Comparison of ENCODE assay signal across 8 cellular contexts in genomic region chr13:113393226-113393571, GRCh38. TPM values are rescaled to one million over a fixed set of nuclear protein-coding genes. Genes with fewer than 3 reads are reported as not detected.
DNase-seq lines count a peak whose midpoint lies in the region; ATAC-seq lines count a peak whose summit lies in the region.

No MANE protein-coding gene starts in this region.

- H3K27ac ChIP-seq in subcutaneous abdominal adipose tissue (ENCODE audit: low read depth, low read length): no peak overlapping the region

- H3K4me3 ChIP-seq in iPS-11a (ENCODE audit: low read depth, low read length): peak overlapping the region; percentile 42
- H3K4me3 ChIP-seq in subcutaneous abdominal adipose tissue (ENCODE audit: low read depth in 1 of 5, low read length in 5 of 5): peak overlapping the region; percentile 70 to 93 (median 80)

- ATAC-seq in GM21528 (IDR thresholded peaks at IDR 0.05; ENCODE audit: low FRiP score, unreplicated experiment): no peak

- peaks cover 0 to 13% (median 11%) of the 10 kb centered on the region in 5 donors for H3K4me1 ChIP-seq in subcutaneous abdominal adipose tissue (ENCODE audit: control insufficient read depth in 5 of 5, insufficient read depth in 5 of 5, low read length in 5 of 5)

- peak overlapping the region; percentile 66 for H3K27ac Mint-ChIP-seq in activated T-helper 1 cell treated with anti-CD3 and anti-CD28 coated beads, Interleukin-12 subunit alpha, Interleukin-12 subunit beta, Interleukin-2, Interleukin-4 antibody, amounts not matched to agents 30 ng/mL and 10 ng/mL and 1 ng/mL, durations not matched to agents 14 hours and 24 hours and 36 hours

- peaks cover 5% of the 10 kb centered on the region for H3K4me1 Mint-ChIP-seq in activated T-helper 1 cell treated with anti-CD3 and anti-CD28 coated beads, Interleukin-12 subunit alpha, Interleukin-12 subunit beta, Interleukin-2, Interleukin-4 antibody, amounts not matched to agents 30 ng/mL and 10 ng/mL and 1 ng/mL, durations not matched to agents 14 hours and 24 hours and 36 hours (ENCODE audit: low read depth)

- H3K27me3 Mint-ChIP-seq in activated T-helper 1 cell treated with anti-CD3 and anti-CD28 coated beads, Interleukin-12 subunit alpha, Interleukin-12 subunit beta, Interleukin-2, Interleukin-4 antibody, amounts not matched to agents 30 ng/mL and 10 ng/mL and 1 ng/mL, durations not matched to agents 14 hours and 24 hours and 36 hours (ENCODE audit: insufficient read depth): peaks cover 10% of the 10 kb centered on the region

- no peaks in the 10 kb centered on the region for H3K36me3 Mint-ChIP-seq in activated T-helper 1 cell treated with anti-CD3 and anti-CD28 coated beads, Interleukin-12 subunit alpha, Interleukin-12 subunit beta, Interleukin-2, Interleukin-4 antibody, amounts not matched to agents 30 ng/mL and 10 ng/mL and 1 ng/mL, durations not matched to agents 14 hours and 24 hours and 36 hours (ENCODE audit: low read depth)

- peak; percentile 21 for DNase-seq in NOMO-1 treated with DMSO at 0.1 percent for 48 hours (lab: John Stamatoyannopoulos, UW; ENCODE audit: unreplicated experiment)
- DNase-seq in NOMO-1 treated with dmso at 0.1 percent for 144 hours (lab: John Stamatoyannopoulos, UW; ENCODE audit: unreplicated experiment): no peak
- DNase-seq in activated T-helper 1 cell treated with anti-CD3 and anti-CD28 coated beads, Interleukin-12 subunit alpha, Interleukin-12 subunit beta, Interleukin-2, Interleukin-4 antibody, amounts not matched to agents 30 ng/mL and 10 ng/mL and 1 ng/mL, durations not matched to agents 14 hours and 24 hours and 36 hours (ENCODE audit: low spot score): no peak
- no peak for DNase-seq in KG1 (lab: John Stamatoyannopoulos, UW)
- DNase-seq in NCI-H82 (lab: John Stamatoyannopoulos, UW): no peak

- peak overlapping the region in 2 of 5 donors; percentile 55 to 68 for H3K9ac ChIP-seq in subcutaneous abdominal adipose tissue (ENCODE audit: low read length in 5 of 5)

- H3K36me3 ChIP-seq in subcutaneous abdominal adipose tissue (ENCODE audit: control insufficient read depth in 5 of 5, insufficient read depth in 5 of 5, low read length in 5 of 5): no peaks in the 10 kb centered on the region

- peaks cover 0 to 6% (median 0%) of the 10 kb centered on the region in 5 donors for H3K27me3 ChIP-seq in subcutaneous abdominal adipose tissue (ENCODE audit: control insufficient read depth in 5 of 5, insufficient read depth in 4 of 5, low read length in 5 of 5)

- intact Hi-C loops in activated T-helper 1 cell treated with anti-CD3 and anti-CD28 coated beads, Interleukin-12 subunit alpha, Interleukin-12 subunit beta, Interleukin-2, Interleukin-4 antibody, amounts not matched to agents 30 ng/mL and 10 ng/mL and 1 ng/mL, durations not matched to agents 14 hours and 24 hours and 36 hours (cut with micrococcal nuclease): loop anchor here (10.0 kb wide), 1 partner anchor 192 kb away; the partner anchor contains the start of gene TFDP1

- H3K4me3 Mint-ChIP-seq in activated T-helper 1 cell treated with anti-CD3 and anti-CD28 coated beads, Interleukin-12 subunit alpha, Interleukin-12 subunit beta, Interleukin-2, Interleukin-4 antibody, amounts not matched to agents 30 ng/mL and 10 ng/mL and 1 ng/mL, durations not matched to agents 14 hours and 24 hours and 36 hours: peak overlapping the region; percentile 89

- peaks cover 3% of the 10 kb centered on the region for H3K9me3 Mint-ChIP-seq in activated T-helper 1 cell treated with anti-CD3 and anti-CD28 coated beads, Interleukin-12 subunit alpha, Interleukin-12 subunit beta, Interleukin-2, Interleukin-4 antibody, amounts not matched to agents 30 ng/mL and 10 ng/mL and 1 ng/mL, durations not matched to agents 14 hours and 24 hours and 36 hours

- H3K9me3 ChIP-seq in subcutaneous abdominal adipose tissue (ENCODE audit: control insufficient read depth in 5 of 5, low read length in 5 of 5): no peaks in the 10 kb centered on the region

RNA-seq across cellular contexts. Expression of gene GRTP1, which starts 29.3 kb away (rescaled TPM):
- total RNA-seq in activated T-helper 1 cell treated with anti-CD3 and anti-CD28 coated beads, Interleukin-12 subunit alpha, Interleukin-12 subunit beta, Interleukin-2, Interleukin-4 antibody, amounts not matched to agents 30 ng/mL and 10 ng/mL and 1 ng/mL, durations not matched to agents 14 hours and 24 hours and 36 hours: not detected in 2 replicates
